In the genomic region with DNA sequence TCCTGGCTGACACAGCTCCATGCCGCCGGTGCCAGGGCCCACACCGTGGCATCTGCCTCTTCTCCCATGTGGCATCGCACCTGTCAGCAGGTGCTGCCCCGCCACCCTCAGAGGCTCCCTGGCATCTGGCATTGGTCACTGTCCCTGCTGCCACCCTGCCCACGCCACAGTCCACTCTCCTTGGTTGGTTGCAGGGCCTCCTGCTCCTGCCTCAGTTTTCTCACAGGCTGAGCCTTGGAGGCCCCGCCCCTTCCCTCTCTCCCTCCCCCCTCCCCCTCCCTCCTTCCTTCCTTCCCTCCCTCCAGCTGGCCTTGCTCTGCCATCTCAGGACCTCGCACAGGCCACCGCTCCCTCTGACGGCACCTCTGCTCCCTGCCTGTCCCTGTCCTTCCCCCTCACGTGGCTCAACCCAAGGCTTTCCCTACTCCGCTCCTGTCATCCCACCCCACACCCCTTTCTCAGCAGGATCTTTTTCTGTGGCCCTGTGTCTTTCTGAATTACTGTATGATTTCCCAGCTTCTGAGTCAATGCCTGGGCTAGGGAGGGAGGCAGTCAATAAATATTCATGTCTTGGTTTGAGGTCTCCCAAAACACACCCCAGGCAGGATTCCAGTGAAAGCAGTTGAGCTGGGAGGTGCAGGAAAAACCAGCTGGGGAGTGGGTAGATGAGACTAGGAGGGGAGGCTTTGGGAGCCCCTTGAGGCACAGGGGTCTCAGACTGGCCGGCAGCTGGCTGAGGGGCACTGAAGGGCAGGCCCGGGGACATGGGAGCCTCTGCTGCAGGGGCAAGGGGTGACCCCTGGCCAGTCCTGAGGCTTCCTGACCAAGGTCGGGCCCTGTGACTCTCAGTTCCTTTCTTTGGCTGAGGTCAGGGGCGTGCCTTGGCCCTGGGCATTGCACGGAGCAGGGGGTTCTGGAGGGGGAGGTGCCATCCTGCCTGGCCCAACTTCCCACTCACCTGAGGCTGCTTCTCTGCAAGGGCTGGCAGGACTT, we compare ENCODE assay signal across 16 cellular contexts.
DNase-seq lines count a peak whose midpoint lies in the region; ATAC-seq, FAIRE-seq and TF ChIP-seq lines count a peak whose summit lies in the region.
"Had no signal": no experiment of that assay in that cellular context is flagged by ENCODE, and none has a peak within 500 bp of the region (broad histone marks: within the 10 kb centered on the region; RNA-seq: fewer than 3 reads in every experiment).

No MANE protein-coding gene starts in this region.

- no peaks in the 10 kb centered on the region for H3K27me3 Mint-ChIP-seq in stimulated activated memory B cell treated with anti-CD40 and anti-IgM and Interleukin-4, amounts not matched to agents 10 μg/mL and 1 μg/mL and 100 μg/mL, for 72 hours
- H3K27me3 Mint-ChIP-seq: activated CD8-positive, alpha-beta T cell treated with anti-CD3 and anti-CD28 coated beads for 36 hours; CD4-positive, alpha-beta memory T cell had no signal

- TF ChIP-seq CTCF in GM12878 (IDR thresholded peaks at IDR 0.05 in 2 of 3, conservative IDR thresholded peaks at IDR 0.05 in 1 of 3; ENCODE audit: control insufficient read depth in 2 of 3, extremely low read depth in 1 of 3, insufficient read depth in 1 of 3, low read depth in 3 of 3, low read length in 3 of 3): no peak
- TF ChIP-seq CTCF in HepG2 (CRISPR knock-in tag; IDR thresholded peaks at IDR 0.05): no peak
- no peak for TF ChIP-seq CTCF in foreskin fibroblast (IDR thresholded peaks at IDR 0.05; ENCODE audit: low read depth, low read length)

- no peak overlapping the region for H3K4me3 Mint-ChIP-seq in stimulated activated memory B cell treated with anti-CD40 and anti-IgM and Interleukin-4, amounts not matched to agents 10 μg/mL and 1 μg/mL and 100 μg/mL, for 72 hours
- H3K4me3 Mint-ChIP-seq: activated CD8-positive, alpha-beta T cell treated with anti-CD3 and anti-CD28 coated beads for 36 hours; stimulated activated effector memory CD8-positive, alpha-beta T cell treated with anti-CD3 and anti-CD28 coated beads, Interleukin-12 subunit alpha, Interleukin-12 subunit beta, amount 100 ng/mL, for 72 hours had no signal

- peaks cover 2% of the 10 kb centered on the region; the same call in 1 of the 3 replicates for H3K9me3 ChIP-seq in GM12878 (replicated peaks; ENCODE audit: control insufficient read depth, insufficient read depth, low read length)
- H3K9me3 ChIP-seq in HepG2 (ENCODE audit: low read length): peaks cover 10% of the 10 kb centered on the region
- H3K9me3 ChIP-seq: ovary had no signal

- H3K79me2 ChIP-seq in GM12878 (ENCODE audit: control insufficient read depth, insufficient read depth, low read length) (no peaks in the 10 kb centered on the region), HepG2 (ENCODE audit: insufficient read depth, low read length) (no peaks in the 10 kb centered on the region)

- BruUV-seq in GM12878 (replicated peaks; lab: Mats Ljungman, UMichigan) (no TSS peak), HepG2 (replicated peaks; lab: Mats Ljungman, UMichigan) (no TSS peak)

- no peak for DNase-seq in GM12891 (ENCODE audit: insufficient read length, low spot score)
- no peak for DNase-seq in GM12878 (ENCODE audit: low read depth, low spot score)
- no peak for DNase-seq in HepG2 (ENCODE audit: low spot score)
- DNase-seq in foreskin fibroblast: no peak
- no peak for DNase-seq in DMS153 (lab: John Stamatoyannopoulos, UW)
- DNase-seq: activated CD8-positive, alpha-beta T cell treated with anti-CD3 and anti-CD28 coated beads for 36 hours; CD4-positive, alpha-beta memory T cell; GF-D8; Karpas-422; NCI-H2081 treated with DMSO at 0.1 percent for 48 hours; stimulated activated CD4-positive, alpha-beta T cell treated with anti-CD3 and anti-CD28 coated beads, Interleukin-1b, Interleukin-23, amount 100 ng/mL, for 48 hours had no signal

- H3K27ac Mint-ChIP-seq in stimulated activated memory B cell treated with anti-CD40 and anti-IgM and Interleukin-4, amounts not matched to agents 10 μg/mL and 1 μg/mL and 100 μg/mL, for 72 hours: peak overlapping the region; percentile 28
- H3K27ac Mint-ChIP-seq: activated CD8-positive, alpha-beta T cell treated with anti-CD3 and anti-CD28 coated beads for 36 hours; stimulated activated effector memory CD8-positive, alpha-beta T cell treated with anti-CD3 and anti-CD28 coated beads, Interleukin-12 subunit alpha, Interleukin-12 subunit beta, amount 100 ng/mL, for 72 hours had no signal

- H3K27me3 ChIP-seq in GM12878 (replicated peaks in 1 of 2; ENCODE audit: control insufficient read depth in 2 of 2, insufficient read depth in 2 of 2, low read length in 1 of 2) (no peaks in the 10 kb centered on the region), HepG2 (ENCODE audit: control insufficient read depth in 1 of 2, insufficient read depth in 2 of 2, low read length in 2 of 2) (no peaks in the 10 kb centered on the region)
- H3K27me3 ChIP-seq: ovary had no signal

- WGBS in GM12878 (ENCODE audit: insufficient coverage, insufficient replicate concordance, low lambda C conversion rate, missing lambda C conversion rate): 61% methylated on average over 14 of the region's 17 CpGs
- 95% methylated on average over 13 of the region's 17 CpGs for WGBS in HepG2 (ENCODE audit: low lambda C conversion rate)

- H3K4me3 ChIP-seq in GM12878: no peak overlapping the region
- no peak overlapping the region for H3K4me3 ChIP-seq in HepG2 (replicated peaks in 1 of 3; ENCODE audit: insufficient read depth in 1 of 3, low read depth in 2 of 3, low read length in 3 of 3)
- no peak overlapping the region for H3K4me3 ChIP-seq in foreskin fibroblast (ENCODE audit: low read depth in 1 of 2, low read length in 2 of 2)
- H3K4me3 ChIP-seq: ovary had no signal

- H2AFZ ChIP-seq in GM12878 (ENCODE audit: control insufficient read depth, low read depth, low read length) (no peak overlapping the region), HepG2 (ENCODE audit: low read length) (no peak overlapping the region)

- in situ Hi-C loops in GM12878 (cut with MboI): no loop called here
- in situ Hi-C loops in HepG2 (cut with HindIII; ENCODE audit: extremely low pct_ligation_motif_present, low pct_unique_long_range_greater_than_20kb): no loop called here

- intact Hi-C loops in GM12878 (cut with micrococcal nuclease; ENCODE audit: unreplicated experiment) (no loop called here), HepG2 (cut with micrococcal nuclease; ENCODE audit: unreplicated experiment) (no loop called here)

- FAIRE-seq in GM12891 (lab: Jason Lieb, UNC): no peak
- no peak for FAIRE-seq in GM12878 (lab: Jason Lieb, UNC)
- FAIRE-seq in HepG2 (lab: Jason Lieb, UNC): no peak

- TF ChIP-seq RAD21 in GM12878 (IDR thresholded peaks at IDR 0.05; ENCODE audit: insufficient read depth, low read depth, low read length): no peak
- TF ChIP-seq RAD21 in HepG2 (CRISPR knock-in tag; IDR thresholded peaks at IDR 0.05): no peak

- TF ChIP-seq EP300 in GM12878 (IDR thresholded peaks at IDR 0.05; ENCODE audit: borderline replicate concordance in 1 of 2, control insufficient read depth in 1 of 2, low read depth in 2 of 2, low read length in 2 of 2): no peak
- no peak for TF ChIP-seq EP300 in HepG2 (IDR thresholded peaks at IDR 0.05; ENCODE audit: low read depth in 2 of 2, low read length in 2 of 2)
- TF ChIP-seq EP300 in HepG2 (CRISPR knock-in tag; IDR thresholded peaks at IDR 0.05; ENCODE audit: borderline replicate concordance): no peak

- peaks cover 5% of the 10 kb centered on the region for H3K9me3 Mint-ChIP-seq in stimulated activated memory B cell treated with anti-CD40 and anti-IgM and Interleukin-4, amounts not matched to agents 10 μg/mL and 1 μg/mL and 100 μg/mL, for 72 hours

- H3K4me1 Mint-ChIP-seq in stimulated activated memory B cell treated with anti-CD40 and anti-IgM and Interleukin-4, amounts not matched to agents 10 μg/mL and 1 μg/mL and 100 μg/mL, for 72 hours: peaks cover 55% of the 10 kb centered on the region

- TF ChIP-seq POLR2A in GM12891 (IDR thresholded peaks at IDR 0.05; ENCODE audit: low read depth, low read length) (no peak), GM12878 (IDR thresholded peaks at IDR 0.05; ENCODE audit: low read depth, low read length) (no peak), HepG2 (IDR thresholded peaks at IDR 0.05; ENCODE audit: insufficient read depth in 1 of 2, low read depth in 2 of 2, low read length in 2 of 2) (no peak)

- ATAC-seq in GM12878: peak; percentile 76
- ATAC-seq in HepG2: no peak
- ATAC-seq in stimulated activated memory B cell treated with anti-CD40 and anti-IgM and Interleukin-4, amounts not matched to agents 10 μg/mL and 1 μg/mL and 100 μg/mL, for 72 hours: peak; percentile 65
- no peak for ATAC-seq in GM19452 (IDR thresholded peaks at IDR 0.05; ENCODE audit: unreplicated experiment)
- no peak for ATAC-seq in HG03159 (IDR thresholded peaks at IDR 0.05; ENCODE audit: unreplicated experiment)
- ATAC-seq: activated CD8-positive, alpha-beta T cell treated with anti-CD3 and anti-CD28 coated beads for 36 hours; stimulated activated effector memory CD8-positive, alpha-beta T cell treated with anti-CD3 and anti-CD28 coated beads, Interleukin-12 subunit alpha, Interleukin-12 subunit beta, amount 100 ng/mL, for 72 hours had no signal

- SMC1A ChIA-PET in GM12878 (lab: Charles Lee; ENCODE audit: uncharacterized antibody, unreplicated experiment): no interaction called here

- CTCF ChIA-PET in GM12878 (lab: Yijun Ruan, JAX): no interaction called here
- CTCF ChIA-PET in HepG2 (lab: Yijun Ruan, JAX; ENCODE audit: low intra/inter-chr PET ratio, low total read pairs): no interaction called here

- no peaks in the 10 kb centered on the region; a peak in 1 of 4 replicates for H3K36me3 ChIP-seq in GM12878 (ENCODE audit: control insufficient read depth in 2 of 2, insufficient read depth in 2 of 2, low read length in 1 of 2)
- no peaks in the 10 kb centered on the region for H3K36me3 ChIP-seq in HepG2 (replicated peaks in 1 of 2; ENCODE audit: control insufficient read depth in 1 of 2, insufficient read depth in 2 of 2, low read length in 2 of 2)
- H3K36me3 ChIP-seq: ovary had no signal

- no peak overlapping the region for H3K4me2 ChIP-seq in GM12878 (ENCODE audit: control insufficient read depth, insufficient read depth)
- no peak overlapping the region for H3K4me2 ChIP-seq in HepG2 (ENCODE audit: low read depth, low read length)

- H4K20me1 ChIP-seq in GM12878 (ENCODE audit: control insufficient read depth, insufficient read depth) (no peaks in the 10 kb centered on the region), HepG2 (ENCODE audit: insufficient read depth, low read length) (no peaks in the 10 kb centered on the region)

- POLR2A ChIA-PET in GM12878 (lab: Charles Lee) (no interaction called here), HepG2 (lab: Yijun Ruan, JAX) (no interaction called here)

- RAD21 ChIA-PET in GM12878 (lab: Charles Lee; ENCODE audit: unreplicated experiment): no interaction called here

- H3K4me1 ChIP-seq in GM12878 (ENCODE audit: control insufficient read depth, insufficient read depth, low read length) (no peaks in the 10 kb centered on the region), HepG2 (ENCODE audit: insufficient read depth, low read length) (no peaks in the 10 kb centered on the region)

- H3K36me3 Mint-ChIP-seq in stimulated activated memory B cell treated with anti-CD40 and anti-IgM and Interleukin-4, amounts not matched to agents 10 μg/mL and 1 μg/mL and 100 μg/mL, for 72 hours: peaks cover 16% of the 10 kb centered on the region
- H3K36me3 Mint-ChIP-seq: stimulated activated effector memory CD8-positive, alpha-beta T cell treated with anti-CD3 and anti-CD28 coated beads, Interleukin-12 subunit alpha, Interleukin-12 subunit beta, amount 100 ng/mL, for 72 hours had no signal

- no peak overlapping the region for H3K27ac ChIP-seq in GM12878 (ENCODE audit: control insufficient read depth, insufficient read depth)
- H3K27ac ChIP-seq in HepG2 (ENCODE audit: extremely low read length, insufficient read depth, low read length): no peak overlapping the region
- H3K27ac ChIP-seq: ovary had no signal

- H3K9ac ChIP-seq in GM12878 (ENCODE audit: control insufficient read depth, insufficient read depth, low read length) (no peak overlapping the region), HepG2 (ENCODE audit: insufficient read depth, low read depth, low read length) (no peak overlapping the region)

Comparison
In these comparisons a context has a peak if more than half of its experiments do, and no peak if none do; other contexts are left out.
1. ATAC-seq: peak in GM12878 (single experiment) and stimulated activated memory B cell treated with anti-CD40 and anti-IgM and Interleukin-4, amounts not matched to agents 10 μg/mL and 1 μg/mL and 100 μg/mL, for 72 hours (single experiment); none in HepG2 (single experiment), GM19452 (single experiment) and HG03159 (single experiment).